ENCODE assay signal across 25 cellular contexts in genomic region chr7:1292972-1293830, GRCh38.
A peak's percentile ranks its signal among the peaks of the same experiment; 100 is the strongest.
DNase-seq lines count a peak whose midpoint lies in the region; ATAC-seq and TF ChIP-seq lines count a peak whose summit lies in the region.
"Had no signal": no experiment of that assay in that cellular context is flagged by ENCODE, and none has a peak within 500 bp of the region (broad histone marks: within the 10 kb centered on the region; RNA-seq: fewer than 3 reads in every experiment).

No MANE protein-coding gene starts in this region.

- no peaks in the 10 kb centered on the region for H3K79me2 ChIP-seq in neural progenitor cell (ENCODE audit: low read depth)

- peaks cover 23% of the 10 kb centered on the region for H3K27me3 Mint-ChIP-seq in T-helper 1 cell treated with Interleukin-12 subunit alpha and Interleukin-12 subunit beta and Interleukin-4 antibody, amounts not matched to agents 30 μg/mL and 1 μg/mL, for 36 hours (ENCODE audit: low read depth)
- H3K27me3 Mint-ChIP-seq in chondrocyte (ENCODE audit: low read depth) (peaks cover 11% of the 10 kb centered on the region), neural progenitor cell (ENCODE audit: insufficient read depth, low read depth) (peaks cover 17% of the 10 kb centered on the region)

- H3K4me3 Mint-ChIP-seq in T-helper 1 cell treated with Interleukin-12 subunit alpha and Interleukin-12 subunit beta and Interleukin-4 antibody, amounts not matched to agents 30 μg/mL and 1 μg/mL, for 36 hours: no peak overlapping the region
- H3K4me3 Mint-ChIP-seq in chondrocyte (ENCODE audit: unreplicated experiment): no peak overlapping the region
- peak overlapping the region; percentile 27 for H3K4me3 Mint-ChIP-seq in neural progenitor cell
- H3K4me3 Mint-ChIP-seq: CD8-positive, alpha-beta T cell had no signal

- H3K36me3 ChIP-seq in BLaER1 (no peaks in the 10 kb centered on the region), neural progenitor cell (no peaks in the 10 kb centered on the region)
- H3K36me3 ChIP-seq: SJSA1 had no signal

- no peak overlapping the region for H3K4me3 ChIP-seq in BLaER1
- H3K4me3 ChIP-seq in neural progenitor cell: no peak overlapping the region
- H3K4me3 ChIP-seq: SJSA1 had no signal

- no peaks in the 10 kb centered on the region for H4K20me1 ChIP-seq in BLaER1
- H4K20me1 ChIP-seq in neural progenitor cell (ENCODE audit: low read depth): no peaks in the 10 kb centered on the region

- DNase-seq in T-helper 1 cell (no peak), chondrocyte (ENCODE audit: low spot score) (peak; percentile 85), neural progenitor cell (ENCODE audit: low spot score) (no peak), DMS79 (lab: John Stamatoyannopoulos, UW) (no peak), A172 (ENCODE audit: low spot score) (no peak)
- DNase-seq: 8988T; C1 segment of cervical spinal cord; Caco-2; CD8-positive, alpha-beta T cell; DMS 273 treated with DMSO at 0.1 percent for 48 hours; DMS79 treated with DMSO at 0.1 percent for 48 hours; GF-D8; MM.1S; NCI-H2029 treated with DMSO at 0.1 percent for 48 hours; NCI-H446 treated with DMSO at 0.1 percent for 48 hours; NCI-H526; NCI-H82; NK-92 treated with Interleukin-12 subunit alpha and Interleukin-12 subunit beta, amount 100 ng/mL, for 24 hours; PC-3 had no signal

- TF ChIP-seq CTCF in chondrocyte (IDR thresholded peaks at IDR 0.05) (no peak), neural progenitor cell (IDR thresholded peaks at IDR 0.05) (no peak)

- peak overlapping the region; percentile 64 for H3K4me2 ChIP-seq in BLaER1
- no peak overlapping the region for H3K4me2 ChIP-seq in neural progenitor cell
- H3K4me2 ChIP-seq: KMS-11 had no signal

- H3K9me3 Mint-ChIP-seq in T-helper 1 cell treated with Interleukin-12 subunit alpha and Interleukin-12 subunit beta and Interleukin-4 antibody, amounts not matched to agents 30 μg/mL and 1 μg/mL, for 36 hours: no peaks in the 10 kb centered on the region
- no peaks in the 10 kb centered on the region for H3K9me3 Mint-ChIP-seq in chondrocyte (ENCODE audit: low read depth)
- H3K9me3 Mint-ChIP-seq in neural progenitor cell: no peaks in the 10 kb centered on the region
- H3K9me3 Mint-ChIP-seq: CD8-positive, alpha-beta T cell; IgD-negative memory B cell had no signal

- H3K9ac ChIP-seq in BLaER1: no peak overlapping the region
- H3K9ac ChIP-seq in neural progenitor cell: no peak overlapping the region
- H3K9ac ChIP-seq: KMS-11 had no signal

- H3K36me3 Mint-ChIP-seq in T-helper 1 cell treated with Interleukin-12 subunit alpha and Interleukin-12 subunit beta and Interleukin-4 antibody, amounts not matched to agents 30 μg/mL and 1 μg/mL, for 36 hours (ENCODE audit: low read depth): no peaks in the 10 kb centered on the region
- no peaks in the 10 kb centered on the region for H3K36me3 Mint-ChIP-seq in chondrocyte (ENCODE audit: low read depth)
- no peaks in the 10 kb centered on the region for H3K36me3 Mint-ChIP-seq in neural progenitor cell
- H3K36me3 Mint-ChIP-seq: CD8-positive, alpha-beta T cell; IgD-negative memory B cell had no signal

- no peak overlapping the region for H2AFZ ChIP-seq in neural progenitor cell (replicated peaks)

- H3K27ac Mint-ChIP-seq in T-helper 1 cell treated with Interleukin-12 subunit alpha and Interleukin-12 subunit beta and Interleukin-4 antibody, amounts not matched to agents 30 μg/mL and 1 μg/mL, for 36 hours: peak overlapping the region; percentile 55
- H3K27ac Mint-ChIP-seq in chondrocyte (ENCODE audit: unreplicated experiment): no peak overlapping the region
- no peak overlapping the region for H3K27ac Mint-ChIP-seq in neural progenitor cell
- H3K27ac Mint-ChIP-seq: CD8-positive, alpha-beta T cell; IgD-negative memory B cell had no signal

- H3K4me1 Mint-ChIP-seq in T-helper 1 cell treated with Interleukin-12 subunit alpha and Interleukin-12 subunit beta and Interleukin-4 antibody, amounts not matched to agents 30 μg/mL and 1 μg/mL, for 36 hours (ENCODE audit: low read depth): no peaks in the 10 kb centered on the region
- no peaks in the 10 kb centered on the region for H3K4me1 Mint-ChIP-seq in chondrocyte (ENCODE audit: low read depth)
- peaks cover 20% of the 10 kb centered on the region for H3K4me1 Mint-ChIP-seq in neural progenitor cell

- H3K9me3 ChIP-seq in BLaER1: no peaks in the 10 kb centered on the region
- no peaks in the 10 kb centered on the region for H3K9me3 ChIP-seq in neural progenitor cell (ENCODE audit: low read depth)
- H3K9me3 ChIP-seq: Caco-2, SJSA1 had no signal

- no peaks in the 10 kb centered on the region for H3F3A ChIP-seq in neural progenitor cell (ENCODE audit: low read depth)

- H3K27me3 ChIP-seq in BLaER1 (peaks cover 65% of the 10 kb centered on the region), neural progenitor cell (peaks cover 62% of the 10 kb centered on the region)

- H3K27ac ChIP-seq in BLaER1 (no peak overlapping the region), neural progenitor cell (no peak overlapping the region)
- H3K27ac ChIP-seq: KMS-11, SJSA1 had no signal

- ATAC-seq in HG02571 (IDR thresholded peaks at IDR 0.05; ENCODE audit: unreplicated experiment): no peak
- ATAC-seq: CD8-positive, alpha-beta T cell; PC-3 had no signal

- H3K4me1 ChIP-seq in BLaER1 (peaks cover 74% of the 10 kb centered on the region), neural progenitor cell (peaks cover 20% of the 10 kb centered on the region)
